ENCODE assay signal across 10 cellular contexts in genomic region chr14:88463318-88463717, GRCh38.
DNase-seq lines count a peak whose midpoint lies in the region; ATAC-seq and TF ChIP-seq lines count a peak whose summit lies in the region.
"Had no signal": no experiment of that assay in that cellular context is flagged by ENCODE, and none has a peak within 500 bp of the region (broad histone marks: within the 10 kb centered on the region; RNA-seq: fewer than 3 reads in every experiment).

No MANE protein-coding gene starts in this region.

- no peaks in the 10 kb centered on the region for H3K9me3 Mint-ChIP-seq in activated T-helper 1 cell treated with anti-CD3 and anti-CD28 coated beads, Interleukin-12 subunit alpha, Interleukin-12 subunit beta, Interleukin-2, Interleukin-4 antibody, amounts not matched to agents 30 ng/mL and 10 ng/mL and 1 ng/mL, durations not matched to agents 14 hours and 24 hours and 36 hours
- H3K9me3 Mint-ChIP-seq in activated T-helper 2 cell treated with anti-CD3 and anti-CD28 coated beads, Interferon-gamma antibody, Interleukin-2, Interleukin-4, amounts not matched to agents 10 μg/mL and 5 μg/mL and 100 μg/mL, durations not matched to agents 14 hours and 24 hours and 36 hours = no peaks in the 10 kb centered on the region

- H3K27ac Mint-ChIP-seq in activated T-helper 1 cell treated with anti-CD3 and anti-CD28 coated beads, Interleukin-12 subunit alpha, Interleukin-12 subunit beta, Interleukin-2, Interleukin-4 antibody, amounts not matched to agents 30 ng/mL and 10 ng/mL and 1 ng/mL, durations not matched to agents 14 hours and 24 hours and 36 hours = no peak overlapping the region
- H3K27ac Mint-ChIP-seq in activated T-helper 2 cell treated with anti-CD3 and anti-CD28 coated beads, Interferon-gamma antibody, Interleukin-2, Interleukin-4, amounts not matched to agents 10 μg/mL and 5 μg/mL and 100 μg/mL, durations not matched to agents 14 hours and 24 hours and 36 hours = no peak overlapping the region
- H3K27ac Mint-ChIP-seq: activated naive CD4-positive, alpha-beta T cell treated with anti-CD3 and anti-CD28 coated beads, Interleukin-2, amount 50 U/mL, for 72 hours had no signal

- TF ChIP-seq CTCF in WERI-Rb-1 (IDR thresholded peaks at IDR 0.05; ENCODE audit: low read depth, low read length) = peak; percentile 50

- H3K9me3 ChIP-seq in WERI-Rb-1 (ENCODE audit: severe bottlenecking) = peaks cover 2% of the 10 kb centered on the region

- H3K4me1 Mint-ChIP-seq in activated T-helper 1 cell treated with anti-CD3 and anti-CD28 coated beads, Interleukin-12 subunit alpha, Interleukin-12 subunit beta, Interleukin-2, Interleukin-4 antibody, amounts not matched to agents 30 ng/mL and 10 ng/mL and 1 ng/mL, durations not matched to agents 14 hours and 24 hours and 36 hours (ENCODE audit: low read depth) = no peaks in the 10 kb centered on the region
- no peaks in the 10 kb centered on the region for H3K4me1 Mint-ChIP-seq in activated T-helper 2 cell treated with anti-CD3 and anti-CD28 coated beads, Interferon-gamma antibody, Interleukin-2, Interleukin-4, amounts not matched to agents 10 μg/mL and 5 μg/mL and 100 μg/mL, durations not matched to agents 14 hours and 24 hours and 36 hours (ENCODE audit: low read depth)

- H3K36me3 ChIP-seq in WERI-Rb-1 = peaks cover 32% of the 10 kb centered on the region

- no peaks in the 10 kb centered on the region for H3K36me3 Mint-ChIP-seq in activated T-helper 1 cell treated with anti-CD3 and anti-CD28 coated beads, Interleukin-12 subunit alpha, Interleukin-12 subunit beta, Interleukin-2, Interleukin-4 antibody, amounts not matched to agents 30 ng/mL and 10 ng/mL and 1 ng/mL, durations not matched to agents 14 hours and 24 hours and 36 hours (ENCODE audit: low read depth)
- H3K36me3 Mint-ChIP-seq in activated T-helper 2 cell treated with anti-CD3 and anti-CD28 coated beads, Interferon-gamma antibody, Interleukin-2, Interleukin-4, amounts not matched to agents 10 μg/mL and 5 μg/mL and 100 μg/mL, durations not matched to agents 14 hours and 24 hours and 36 hours (ENCODE audit: low read depth) = no peaks in the 10 kb centered on the region

- peak; percentile 56 for DNase-seq in DMS 273 (lab: John Stamatoyannopoulos, UW; ENCODE audit: unreplicated experiment)
- DNase-seq in DMS 273 treated with DMSO at 0.1 percent for 48 hours (lab: John Stamatoyannopoulos, UW) = no peak
- peak; percentile 23 for DNase-seq in WERI-Rb-1
- peak; percentile 23 to 29 for DNase-seq in lung microvascular endothelial cell (ENCODE audit: low read depth in 2 of 2)
- no peak for DNase-seq in activated T-helper 1 cell treated with anti-CD3 and anti-CD28 coated beads, Interleukin-12 subunit alpha, Interleukin-12 subunit beta, Interleukin-2, Interleukin-4 antibody, amounts not matched to agents 30 ng/mL and 10 ng/mL and 1 ng/mL, durations not matched to agents 14 hours and 24 hours and 36 hours (ENCODE audit: low spot score)
- DNase-seq in activated T-helper 2 cell treated with anti-CD3 and anti-CD28 coated beads, Interferon-gamma antibody, Interleukin-2, Interleukin-4, amounts not matched to agents 10 μg/mL and 5 μg/mL and 100 μg/mL, durations not matched to agents 14 hours and 24 hours and 36 hours (ENCODE audit: low spot score) = no peak

- no peak overlapping the region for H3K27ac ChIP-seq in WERI-Rb-1
- H3K27ac ChIP-seq: thoracic aorta had no signal

- H3K27me3 Mint-ChIP-seq in activated T-helper 1 cell treated with anti-CD3 and anti-CD28 coated beads, Interleukin-12 subunit alpha, Interleukin-12 subunit beta, Interleukin-2, Interleukin-4 antibody, amounts not matched to agents 30 ng/mL and 10 ng/mL and 1 ng/mL, durations not matched to agents 14 hours and 24 hours and 36 hours (ENCODE audit: insufficient read depth) = no peaks in the 10 kb centered on the region
- no peaks in the 10 kb centered on the region for H3K27me3 Mint-ChIP-seq in activated T-helper 2 cell treated with anti-CD3 and anti-CD28 coated beads, Interferon-gamma antibody, Interleukin-2, Interleukin-4, amounts not matched to agents 10 μg/mL and 5 μg/mL and 100 μg/mL, durations not matched to agents 14 hours and 24 hours and 36 hours (ENCODE audit: low read depth)

- ATAC-seq in HG02870 (IDR thresholded peaks at IDR 0.05; ENCODE audit: unreplicated experiment) (peak; percentile 58), HG02852 (IDR thresholded peaks at IDR 0.05; ENCODE audit: unreplicated experiment) (no peak)
- ATAC-seq: activated naive CD4-positive, alpha-beta T cell treated with anti-CD3 and anti-CD28 coated beads, Interleukin-2, amount 50 U/mL, for 72 hours had no signal

- H3K4me3 Mint-ChIP-seq in activated T-helper 1 cell treated with anti-CD3 and anti-CD28 coated beads, Interleukin-12 subunit alpha, Interleukin-12 subunit beta, Interleukin-2, Interleukin-4 antibody, amounts not matched to agents 30 ng/mL and 10 ng/mL and 1 ng/mL, durations not matched to agents 14 hours and 24 hours and 36 hours = no peak overlapping the region
- H3K4me3 Mint-ChIP-seq in activated T-helper 2 cell treated with anti-CD3 and anti-CD28 coated beads, Interferon-gamma antibody, Interleukin-2, Interleukin-4, amounts not matched to agents 10 μg/mL and 5 μg/mL and 100 μg/mL, durations not matched to agents 14 hours and 24 hours and 36 hours (ENCODE audit: low read depth) = no peak overlapping the region

- intact Hi-C loops in activated T-helper 1 cell treated with anti-CD3 and anti-CD28 coated beads, Interleukin-12 subunit alpha, Interleukin-12 subunit beta, Interleukin-2, Interleukin-4 antibody, amounts not matched to agents 30 ng/mL and 10 ng/mL and 1 ng/mL, durations not matched to agents 14 hours and 24 hours and 36 hours (cut with micrococcal nuclease) = no loop called here
- intact Hi-C loops in activated T-helper 2 cell treated with anti-CD3 and anti-CD28 coated beads, Interferon-gamma antibody, Interleukin-2, Interleukin-4, amounts not matched to agents 10 μg/mL and 5 μg/mL and 100 μg/mL, durations not matched to agents 14 hours and 24 hours and 36 hours (cut with micrococcal nuclease) = no loop called here

- no peak overlapping the region for H3K4me3 ChIP-seq in WERI-Rb-1 (ENCODE audit: low read depth, low read length)
- H3K4me3 ChIP-seq: thoracic aorta had no signal

- H3K27me3 ChIP-seq in WERI-Rb-1 (ENCODE audit: insufficient read depth, low read depth, severe bottlenecking) = no peaks in the 10 kb centered on the region

Comparison
In these comparisons a context has a peak if more than half of its experiments do, and no peak if none do; other contexts are left out.
1. DNase-seq: peak in DMS 273 (single experiment), WERI-Rb-1 (single experiment) and lung microvascular endothelial cell (2 of 2); none in DMS 273 treated with DMSO at 0.1 percent for 48 hours (single experiment), activated T-helper 1 cell treated with anti-CD3 and anti-CD28 coated beads, Interleukin-12 subunit alpha, Interleukin-12 subunit beta, Interleukin-2, Interleukin-4 antibody, amounts not matched to agents 30 ng/mL and 10 ng/mL and 1 ng/mL, durations not matched to agents 14 hours and 24 hours and 36 hours (single experiment) and activated T-helper 2 cell treated with anti-CD3 and anti-CD28 coated beads, Interferon-gamma antibody, Interleukin-2, Interleukin-4, amounts not matched to agents 10 μg/mL and 5 μg/mL and 100 μg/mL, durations not matched to agents 14 hours and 24 hours and 36 hours (single experiment).